In genomic region chr6:148866657-148867268, GRCh38 we compare ENCODE assay signal across 11 cellular contexts.
A peak's percentile ranks its signal among the peaks of the same experiment; 100 is the strongest.
DNase-seq lines count a peak whose midpoint lies in the region; ATAC-seq and TF ChIP-seq lines count a peak whose summit lies in the region.
"Had no signal": no experiment of that assay in that cellular context is flagged by ENCODE, and none has a peak within 500 bp of the region (broad histone marks: within the 10 kb centered on the region; RNA-seq: fewer than 3 reads in every experiment).

No MANE protein-coding gene starts in this region.

- H3K4me3 Mint-ChIP-seq in activated T-helper 17 cell treated with anti-CD3 and anti-CD28 coated beads, Interleukin-2, amount 50 U/mL, for 72 hours = peak overlapping the region; percentile 83

- POLR2A ChIA-PET in RWPE1 (lab: Yijun Ruan, JAX; ENCODE audit: low non-redundant PET) = no interaction called here

- H3K27ac Mint-ChIP-seq in activated T-helper 17 cell treated with anti-CD3 and anti-CD28 coated beads, Interleukin-2, amount 50 U/mL, for 72 hours = peak overlapping the region; percentile 94

- CTCF ChIA-PET in RWPE1 (lab: Yijun Ruan, JAX) = no interaction called here

- no peaks in the 10 kb centered on the region for H3K9me3 Mint-ChIP-seq in activated T-helper 17 cell treated with anti-CD3 and anti-CD28 coated beads, Interleukin-2, amount 50 U/mL, for 72 hours

- H3K36me3 Mint-ChIP-seq in activated T-helper 17 cell treated with anti-CD3 and anti-CD28 coated beads, Interleukin-2, amount 50 U/mL, for 72 hours (ENCODE audit: low read depth) = no peaks in the 10 kb centered on the region

- TF ChIP-seq CTCF in RWPE1 (conservative IDR thresholded peaks at IDR 0.05; ENCODE audit: low read depth) = no peak

- H3K4me1 Mint-ChIP-seq in activated T-helper 17 cell treated with anti-CD3 and anti-CD28 coated beads, Interleukin-2, amount 50 U/mL, for 72 hours = peaks cover 55% of the 10 kb centered on the region

- ATAC-seq in GM18508 (IDR thresholded peaks at IDR 0.05; ENCODE audit: insufficient read depth, unreplicated experiment) (peak; percentile 95), GM21447 (IDR thresholded peaks at IDR 0.05; ENCODE audit: unreplicated experiment) (peak; percentile 85), HG03095 (IDR thresholded peaks at IDR 0.05; ENCODE audit: unreplicated experiment) (peak; percentile 97)
- ATAC-seq in activated T-helper 17 cell treated with anti-CD3 and anti-CD28 coated beads, Interleukin-2, amount 50 U/mL, for 72 hours (replicated peaks) = peak; percentile 30

- no peaks in the 10 kb centered on the region for H3K27me3 Mint-ChIP-seq in activated T-helper 17 cell treated with anti-CD3 and anti-CD28 coated beads, Interleukin-2, amount 50 U/mL, for 72 hours

- no peak overlapping the region for H3K27ac ChIP-seq in RWPE1

- DNase-seq in RWPE1 (ENCODE audit: low spot score) = no peak
- DNase-seq in NCI-H345 treated with DMSO at 0.1 percent for 48 hours (lab: John Stamatoyannopoulos, UW; ENCODE audit: unreplicated experiment) = no peak
- DNase-seq in NCI-H69 (lab: John Stamatoyannopoulos, UW) = no peak
- DNase-seq in dermis blood vessel endothelial cell = no peak
- DNase-seq: GOT3, kidney glomerular epithelial cell, NCI-H1105 treated with DMSO at 0.1 percent for 48 hours had no signal

Comparison
In these comparisons a context has a peak if more than half of its experiments do, and no peak if none do; other contexts are left out.
1. ATAC-seq: peak in every context shown above with its lines; median percentile 97 in HG03095; 95 in GM18508; 85 in GM21447; 30 in activated T-helper 17 cell treated with anti-CD3 and anti-CD28 coated beads, Interleukin-2, amount 50 U/mL, for 72 hours.